ENCODE assay signal across 24 cellular contexts in genomic region chr13:94110011-94110410, GRCh38.
"Had no signal": no experiment of that assay in that cellular context is flagged by ENCODE, and none has a peak within 500 bp of the region (broad histone marks: within the 10 kb centered on the region; RNA-seq: fewer than 3 reads in every experiment).

No MANE protein-coding gene starts in this region.

- H3K4me1 ChIP-seq: left lung, testis, vagina had no signal

- H3K27ac ChIP-seq: epithelial cell of prostate, left lung, testis, vagina had no signal

- H3K9me3 Mint-ChIP-seq: activated naive CD4-positive, alpha-beta T cell treated with anti-CD3 and anti-CD28 coated beads for 36 hours; activated T-cell treated with anti-CD3 and anti-CD28 coated beads, Interleukin-2, amount 50 U/mL, for 4 hours had no signal

- H3K36me3 ChIP-seq: left lung, vagina had no signal

- H3K27ac Mint-ChIP-seq: activated B cell treated with CpG ODN at 0.5 μM for 24 hours; activated CD4-positive, alpha-beta T cell treated with anti-CD3 and anti-CD28 coated beads for 36 hours; activated naive CD4-positive, alpha-beta T cell treated with anti-CD3 and anti-CD28 coated beads for 36 hours; naive thymus-derived CD4-positive, alpha-beta T cell had no signal

- H3K4me3 ChIP-seq: left lung, lung, smooth muscle cell, testis, vagina had no signal

- H3K4me1 Mint-ChIP-seq: activated B cell treated with CpG ODN at 0.5 μM for 24 hours; activated CD4-positive, alpha-beta T cell treated with anti-CD3 and anti-CD28 coated beads for 36 hours had no signal

- H3K4me2 ChIP-seq: smooth muscle cell had no signal

- ATAC-seq: activated CD4-positive, alpha-beta T cell treated with anti-CD3 and anti-CD28 coated beads for 36 hours; activated T-cell treated with anti-CD3 and anti-CD28 coated beads, Interleukin-2, amount 50 U/mL, for 4 hours; left lung; naive thymus-derived CD4-positive, alpha-beta T cell; sciatic nerve had no signal

- H3K4me3 Mint-ChIP-seq: activated B cell treated with CpG ODN at 0.5 μM for 24 hours; activated CD4-positive, alpha-beta T cell treated with anti-CD3 and anti-CD28 coated beads for 36 hours; activated naive CD4-positive, alpha-beta T cell treated with anti-CD3 and anti-CD28 coated beads for 36 hours; activated T-cell treated with anti-CD3 and anti-CD28 coated beads, Interleukin-2, amount 50 U/mL, for 4 hours; naive thymus-derived CD4-positive, alpha-beta T cell; neural crest cell had no signal

- H3K9me3 ChIP-seq: testis, vagina had no signal

- H3K27me3 Mint-ChIP-seq: activated B cell treated with CpG ODN at 0.5 μM for 24 hours had no signal

- DNase-seq: activated B cell treated with CpG ODN at 0.5 μM for 24 hours; activated CD4-positive, alpha-beta T cell treated with anti-CD3 and anti-CD28 coated beads for 36 hours; activated CD4-positive, alpha-beta T cell treated with anti-CD3 and anti-CD28 coated beads, Interleukin-2, amount 50 U/mL, for 48 hours; activated CD8-positive, alpha-beta memory T cell treated with anti-CD3 and anti-CD28 coated beads, Interleukin-2, amount 50 U/mL, for 48 hours; activated naive CD4-positive, alpha-beta T cell treated with anti-CD3 and anti-CD28 coated beads for 36 hours; activated T-cell treated with anti-CD3 and anti-CD28 coated beads, Interleukin-2, amount 50 U/mL, for 4 hours; amygdala; cerebellar nuclear complex; cortex of kidney; foreskin fibroblast; left lung; naive thymus-derived CD4-positive, alpha-beta T cell; occipital lobe; stimulated activated CD4-positive, alpha-beta T cell treated with anti-CD3 and anti-CD28 coated beads, Interleukin-2, amount 100 ng/mL, for 48 hours; stimulated activated naive CD4-positive, alpha-beta T cell; testis; trophoblast cell had no signal

- FAIRE-seq: TTC549 had no signal

- H3K27me3 ChIP-seq: left lung, testis, vagina had no signal
